2 cellular contexts compared by ENCODE assay signal in the genomic region with DNA sequence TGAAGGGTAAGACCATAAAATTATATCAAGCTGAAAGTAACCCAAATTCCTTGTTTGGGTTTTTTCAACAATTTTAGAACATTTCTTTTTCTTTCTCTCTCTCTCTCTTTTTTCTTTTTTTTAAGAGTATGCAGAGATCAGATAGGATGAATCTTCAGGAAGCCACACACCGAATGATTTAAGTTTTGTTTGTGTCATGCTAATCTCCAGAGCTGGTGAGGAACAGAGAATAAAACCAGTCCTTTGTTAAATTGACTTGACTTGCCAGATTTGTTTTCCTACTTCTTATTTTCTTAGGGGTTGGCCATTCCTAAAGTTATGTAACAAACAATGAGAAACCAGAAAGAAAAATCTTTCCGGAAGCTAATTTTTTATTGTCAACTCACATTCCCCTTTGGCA.
TF ChIP-seq lines count a peak whose summit lies in the region.

No MANE protein-coding gene starts in this region.

TF ChIP-seq in WTC11, 78 proteins besides CTCF, POLR2A, EP300 and RAD21 (continues in another document):
- TF ChIP-seq, protein P1, sequence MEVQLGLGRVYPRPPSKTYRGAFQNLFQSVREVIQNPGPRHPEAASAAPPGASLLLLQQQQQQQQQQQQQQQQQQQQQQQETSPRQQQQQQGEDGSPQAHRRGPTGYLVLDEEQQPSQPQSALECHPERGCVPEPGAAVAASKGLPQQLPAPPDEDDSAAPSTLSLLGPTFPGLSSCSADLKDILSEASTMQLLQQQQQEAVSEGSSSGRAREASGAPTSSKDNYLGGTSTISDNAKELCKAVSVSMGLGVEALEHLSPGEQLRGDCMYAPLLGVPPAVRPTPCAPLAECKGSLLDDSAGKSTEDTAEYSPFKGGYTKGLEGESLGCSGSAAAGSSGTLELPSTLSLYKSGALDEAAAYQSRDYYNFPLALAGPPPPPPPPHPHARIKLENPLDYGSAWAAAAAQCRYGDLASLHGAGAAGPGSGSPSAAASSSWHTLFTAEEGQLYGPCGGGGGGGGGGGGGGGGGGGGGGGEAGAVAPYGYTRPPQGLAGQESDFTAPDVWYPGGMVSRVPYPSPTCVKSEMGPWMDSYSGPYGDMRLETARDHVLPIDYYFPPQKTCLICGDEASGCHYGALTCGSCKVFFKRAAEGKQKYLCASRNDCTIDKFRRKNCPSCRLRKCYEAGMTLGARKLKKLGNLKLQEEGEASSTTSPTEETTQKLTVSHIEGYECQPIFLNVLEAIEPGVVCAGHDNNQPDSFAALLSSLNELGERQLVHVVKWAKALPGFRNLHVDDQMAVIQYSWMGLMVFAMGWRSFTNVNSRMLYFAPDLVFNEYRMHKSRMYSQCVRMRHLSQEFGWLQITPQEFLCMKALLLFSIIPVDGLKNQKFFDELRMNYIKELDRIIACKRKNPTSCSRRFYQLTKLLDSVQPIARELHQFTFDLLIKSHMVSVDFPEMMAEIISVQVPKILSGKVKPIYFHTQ (CRISPR knock-in tag; IDR thresholded peaks at IDR 0.05) = no peak
- TF ChIP-seq ZNF423 (CRISPR knock-in tag; IDR thresholded peaks at IDR 0.05) (no peak), ATF1 (CRISPR knock-in tag; IDR thresholded peaks at IDR 0.05) (no peak), NFYB (CRISPR knock-in tag; conservative IDR thresholded peaks at IDR 0.05; ENCODE audit: low read depth) (no peak), ESRRA (CRISPR knock-in tag; IDR thresholded peaks at IDR 0.05; ENCODE audit: borderline replicate concordance) (no peak), PRRX2 (CRISPR knock-in tag; IDR thresholded peaks at IDR 0.05) (no peak)
- TF ChIP-seq, protein P2, sequence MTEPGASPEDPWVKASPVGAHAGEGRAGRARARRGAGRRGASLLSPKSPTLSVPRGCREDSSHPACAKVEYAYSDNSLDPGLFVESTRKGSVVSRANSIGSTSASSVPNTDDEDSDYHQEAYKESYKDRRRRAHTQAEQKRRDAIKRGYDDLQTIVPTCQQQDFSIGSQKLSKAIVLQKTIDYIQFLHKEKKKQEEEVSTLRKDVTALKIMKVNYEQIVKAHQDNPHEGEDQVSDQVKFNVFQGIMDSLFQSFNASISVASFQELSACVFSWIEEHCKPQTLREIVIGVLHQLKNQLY (CRISPR knock-in tag; IDR thresholded peaks at IDR 0.05) = no peak
- TF ChIP-seq, protein P3, sequence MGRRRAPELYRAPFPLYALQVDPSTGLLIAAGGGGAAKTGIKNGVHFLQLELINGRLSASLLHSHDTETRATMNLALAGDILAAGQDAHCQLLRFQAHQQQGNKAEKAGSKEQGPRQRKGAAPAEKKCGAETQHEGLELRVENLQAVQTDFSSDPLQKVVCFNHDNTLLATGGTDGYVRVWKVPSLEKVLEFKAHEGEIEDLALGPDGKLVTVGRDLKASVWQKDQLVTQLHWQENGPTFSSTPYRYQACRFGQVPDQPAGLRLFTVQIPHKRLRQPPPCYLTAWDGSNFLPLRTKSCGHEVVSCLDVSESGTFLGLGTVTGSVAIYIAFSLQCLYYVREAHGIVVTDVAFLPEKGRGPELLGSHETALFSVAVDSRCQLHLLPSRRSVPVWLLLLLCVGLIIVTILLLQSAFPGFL (CRISPR knock-in tag; IDR thresholded peaks at IDR 0.05; ENCODE audit: borderline replicate concordance) = no peak
- TF ChIP-seq, protein P4, sequence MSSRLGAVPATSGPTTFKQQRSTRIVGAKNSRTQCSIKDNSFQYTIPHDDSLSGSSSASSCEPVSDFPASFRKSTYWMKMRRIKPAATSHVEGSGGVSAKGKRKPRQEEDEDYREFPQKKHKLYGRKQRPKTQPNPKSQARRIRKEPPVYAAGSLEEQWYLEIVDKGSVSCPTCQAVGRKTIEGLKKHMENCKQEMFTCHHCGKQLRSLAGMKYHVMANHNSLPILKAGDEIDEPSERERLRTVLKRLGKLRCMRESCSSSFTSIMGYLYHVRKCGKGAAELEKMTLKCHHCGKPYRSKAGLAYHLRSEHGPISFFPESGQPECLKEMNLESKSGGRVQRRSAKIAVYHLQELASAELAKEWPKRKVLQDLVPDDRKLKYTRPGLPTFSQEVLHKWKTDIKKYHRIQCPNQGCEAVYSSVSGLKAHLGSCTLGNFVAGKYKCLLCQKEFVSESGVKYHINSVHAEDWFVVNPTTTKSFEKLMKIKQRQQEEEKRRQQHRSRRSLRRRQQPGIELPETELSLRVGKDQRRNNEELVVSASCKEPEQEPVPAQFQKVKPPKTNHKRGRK (CRISPR knock-in tag; IDR thresholded peaks at IDR 0.05; ENCODE audit: borderline replicate concordance) = no peak
- TF ChIP-seq, protein P5, sequence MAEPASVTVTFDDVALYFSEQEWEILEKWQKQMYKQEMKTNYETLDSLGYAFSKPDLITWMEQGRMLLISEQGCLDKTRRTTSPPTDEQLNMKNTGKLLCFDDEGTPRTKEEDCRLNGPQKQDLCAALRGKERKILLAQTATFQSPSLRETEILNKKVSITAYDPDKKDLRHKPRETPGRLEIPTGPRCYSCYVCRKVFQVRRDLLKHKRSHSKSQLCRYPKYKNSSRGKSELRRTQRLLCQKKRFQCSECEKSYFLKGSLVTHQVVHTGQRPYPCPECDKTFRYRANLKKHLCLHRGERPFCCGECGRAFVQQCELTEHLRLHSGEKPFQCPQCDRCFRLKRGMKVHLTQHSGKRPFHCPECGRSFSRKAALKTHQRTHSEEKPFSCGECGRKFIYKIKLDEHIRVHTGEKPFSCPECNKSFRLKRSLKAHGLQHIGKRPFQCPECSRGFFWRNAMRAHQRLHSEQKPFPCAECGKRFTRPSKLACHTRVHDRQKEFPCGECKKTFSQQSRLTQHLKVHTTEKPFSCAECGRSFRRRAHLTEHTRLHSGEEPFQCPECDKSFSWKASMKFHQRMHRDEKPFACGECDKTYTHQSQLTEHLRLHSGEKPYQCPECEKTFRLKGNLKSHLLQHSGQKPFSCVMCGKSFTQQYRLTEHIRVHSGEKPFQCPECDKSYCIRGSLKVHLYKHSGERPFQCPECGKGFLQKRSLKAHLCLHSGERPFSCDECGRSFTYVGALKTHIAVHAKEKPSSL (CRISPR knock-in tag; conservative IDR thresholded peaks at IDR 0.05) = no peak
- TF ChIP-seq, protein P6, sequence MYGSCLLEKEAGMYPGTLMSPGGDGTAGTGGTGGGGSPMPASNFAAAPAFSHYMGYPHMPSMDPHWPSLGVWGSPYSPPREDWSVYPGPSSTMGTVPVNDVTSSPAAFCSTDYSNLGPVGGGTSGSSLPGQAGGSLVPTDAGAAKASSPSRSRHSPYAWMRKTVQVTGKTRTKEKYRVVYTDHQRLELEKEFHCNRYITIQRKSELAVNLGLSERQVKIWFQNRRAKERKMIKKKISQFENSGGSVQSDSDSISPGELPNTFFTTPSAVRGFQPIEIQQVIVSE (CRISPR knock-in tag; IDR thresholded peaks at IDR 0.05; ENCODE audit: borderline replicate concordance) = no peak

TF ChIP-seq in SK-N-SH, 30 proteins besides CTCF, POLR2A, EP300 and RAD21:
- no peak for TF ChIP-seq TEAD4 (IDR thresholded peaks at IDR 0.05; ENCODE audit: borderline replicate concordance, insufficient read depth)
- no peak for TF ChIP-seq YY1 (IDR thresholded peaks at IDR 0.05; ENCODE audit: low read depth)
- TF ChIP-seq, protein P7, sequence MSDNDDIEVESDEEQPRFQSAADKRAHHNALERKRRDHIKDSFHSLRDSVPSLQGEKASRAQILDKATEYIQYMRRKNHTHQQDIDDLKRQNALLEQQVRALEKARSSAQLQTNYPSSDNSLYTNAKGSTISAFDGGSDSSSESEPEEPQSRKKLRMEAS (IDR thresholded peaks at IDR 0.05; ENCODE audit: low read depth) = no peak
- TF ChIP-seq NFIC (IDR thresholded peaks at IDR 0.05; ENCODE audit: borderline replicate concordance) = no peak
- TF ChIP-seq CHD2 (IDR thresholded peaks at IDR 0.05; ENCODE audit: low read length, partially characterized antibody) = no peak
- TF ChIP-seq JUND (IDR thresholded peaks at IDR 0.05) = no peak
- TF ChIP-seq ELF1 (IDR thresholded peaks at IDR 0.05) = no peak
- TF ChIP-seq, protein P8, sequence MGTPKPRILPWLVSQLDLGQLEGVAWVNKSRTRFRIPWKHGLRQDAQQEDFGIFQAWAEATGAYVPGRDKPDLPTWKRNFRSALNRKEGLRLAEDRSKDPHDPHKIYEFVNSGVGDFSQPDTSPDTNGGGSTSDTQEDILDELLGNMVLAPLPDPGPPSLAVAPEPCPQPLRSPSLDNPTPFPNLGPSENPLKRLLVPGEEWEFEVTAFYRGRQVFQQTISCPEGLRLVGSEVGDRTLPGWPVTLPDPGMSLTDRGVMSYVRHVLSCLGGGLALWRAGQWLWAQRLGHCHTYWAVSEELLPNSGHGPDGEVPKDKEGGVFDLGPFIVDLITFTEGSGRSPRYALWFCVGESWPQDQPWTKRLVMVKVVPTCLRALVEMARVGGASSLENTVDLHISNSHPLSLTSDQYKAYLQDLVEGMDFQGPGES (IDR thresholded peaks at IDR 0.05; ENCODE audit: low read depth, low read length) = no peak
- TF ChIP-seq FOXM1 (IDR thresholded peaks at IDR 0.05; ENCODE audit: low read depth) = no peak
- TF ChIP-seq EZH2phosphoT487 (IDR thresholded peaks at IDR 0.05; ENCODE audit: borderline replicate concordance, low read depth) = no peak
- TF ChIP-seq GATA2 (CRISPR knock-in tag; IDR thresholded peaks at IDR 0.05) = no peak
- TF ChIP-seq, protein P9, sequence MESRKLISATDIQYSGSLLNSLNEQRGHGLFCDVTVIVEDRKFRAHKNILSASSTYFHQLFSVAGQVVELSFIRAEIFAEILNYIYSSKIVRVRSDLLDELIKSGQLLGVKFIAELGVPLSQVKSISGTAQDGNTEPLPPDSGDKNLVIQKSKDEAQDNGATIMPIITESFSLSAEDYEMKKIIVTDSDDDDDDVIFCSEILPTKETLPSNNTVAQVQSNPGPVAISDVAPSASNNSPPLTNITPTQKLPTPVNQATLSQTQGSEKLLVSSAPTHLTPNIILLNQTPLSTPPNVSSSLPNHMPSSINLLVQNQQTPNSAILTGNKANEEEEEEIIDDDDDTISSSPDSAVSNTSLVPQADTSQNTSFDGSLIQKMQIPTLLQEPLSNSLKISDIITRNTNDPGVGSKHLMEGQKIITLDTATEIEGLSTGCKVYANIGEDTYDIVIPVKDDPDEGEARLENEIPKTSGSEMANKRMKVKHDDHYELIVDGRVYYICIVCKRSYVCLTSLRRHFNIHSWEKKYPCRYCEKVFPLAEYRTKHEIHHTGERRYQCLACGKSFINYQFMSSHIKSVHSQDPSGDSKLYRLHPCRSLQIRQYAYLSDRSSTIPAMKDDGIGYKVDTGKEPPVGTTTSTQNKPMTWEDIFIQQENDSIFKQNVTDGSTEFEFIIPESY (IDR thresholded peaks at IDR 0.05; ENCODE audit: borderline replicate concordance, low read depth) = no peak
- no peak for TF ChIP-seq SMC3 (IDR thresholded peaks at IDR 0.05; ENCODE audit: low read depth, low read length)
- TF ChIP-seq MXI1 (IDR thresholded peaks at IDR 0.05; ENCODE audit: low read depth, low read length) = no peak
- TF ChIP-seq, protein P10, sequence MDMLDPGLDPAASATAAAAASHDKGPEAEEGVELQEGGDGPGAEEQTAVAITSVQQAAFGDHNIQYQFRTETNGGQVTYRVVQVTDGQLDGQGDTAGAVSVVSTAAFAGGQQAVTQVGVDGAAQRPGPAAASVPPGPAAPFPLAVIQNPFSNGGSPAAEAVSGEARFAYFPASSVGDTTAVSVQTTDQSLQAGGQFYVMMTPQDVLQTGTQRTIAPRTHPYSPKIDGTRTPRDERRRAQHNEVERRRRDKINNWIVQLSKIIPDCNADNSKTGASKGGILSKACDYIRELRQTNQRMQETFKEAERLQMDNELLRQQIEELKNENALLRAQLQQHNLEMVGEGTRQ (IDR thresholded peaks at IDR 0.05; ENCODE audit: borderline replicate concordance, low read depth, low read length) = no peak
- TF ChIP-seq TAF1 (IDR thresholded peaks at IDR 0.05; ENCODE audit: borderline replicate concordance, low read depth, low read length) = no peak
TF ChIP-seq in SK-N-SH: peak in this region for 0.
